19 cellular contexts compared by ENCODE assay signal in the genomic region with DNA sequence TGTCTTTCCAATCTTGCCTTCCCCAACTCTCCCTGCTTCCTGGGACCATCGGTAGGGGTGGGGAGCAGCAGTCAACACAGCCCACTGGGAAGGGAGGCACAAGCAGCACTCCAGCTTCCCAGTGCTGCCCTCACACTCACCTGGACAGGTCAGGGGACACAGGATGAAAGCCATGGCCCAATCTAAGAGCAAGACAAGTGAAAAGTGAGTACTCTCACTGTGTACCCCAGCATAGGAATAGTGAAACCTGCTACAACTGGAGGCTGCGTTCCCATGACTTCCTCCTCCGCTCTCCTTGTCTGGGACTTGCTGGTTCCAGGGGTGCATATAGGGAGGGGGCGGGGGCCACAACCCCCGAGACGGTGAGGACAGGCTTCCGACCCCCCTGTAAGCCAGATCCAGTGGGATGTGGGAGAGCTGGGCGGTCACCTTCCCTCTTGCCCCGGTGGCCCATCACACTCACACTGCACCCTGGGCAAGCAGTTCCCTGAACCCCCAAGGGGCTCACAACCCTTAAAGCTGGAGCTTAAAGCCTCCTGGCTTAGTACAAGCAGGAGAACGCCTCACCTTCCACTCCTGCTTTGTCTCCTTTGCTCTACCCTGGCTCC. TPM values are rescaled to one million over a fixed set of nuclear protein-coding genes. Genes with fewer than 3 reads are reported as not detected.
DNase-seq lines count a peak whose midpoint lies in the region; TF ChIP-seq lines count a peak whose summit lies in the region.
"Had no signal": no experiment of that assay in that cellular context is flagged by ENCODE, and none has a peak within 500 bp of the region (broad histone marks: within the 10 kb centered on the region; RNA-seq: fewer than 3 reads in every experiment).

No MANE protein-coding gene starts in this region.

- H3K27ac Mint-ChIP-seq in activated CD4-positive, alpha-beta T cell treated with anti-CD3 and anti-CD28 coated beads, Interleukin-2, amount 10 ng/mL, durations not matched to agents 24 days and 14 days, result peak overlapping the region; percentile 11
- H3K27ac Mint-ChIP-seq: activated naive CD8-positive, alpha-beta T cell treated with anti-CD3 and anti-CD28 coated beads, Interleukin-2, amount 10 ng/mL, durations not matched to agents 7 days and 5 days had no signal

- H3K4me3 Mint-ChIP-seq in activated CD4-positive, alpha-beta T cell treated with anti-CD3 and anti-CD28 coated beads, Interleukin-2, amount 10 ng/mL, durations not matched to agents 24 days and 14 days, result no peak overlapping the region
- H3K4me3 Mint-ChIP-seq: activated naive CD8-positive, alpha-beta T cell treated with anti-CD3 and anti-CD28 coated beads, Interleukin-2, amount 10 ng/mL, durations not matched to agents 7 days and 5 days; natural killer cell had no signal

- H3K36me3 ChIP-seq in Karpas-422 (ENCODE audit: insufficient read depth, low read length) (peaks cover 26% of the 10 kb centered on the region; the same call in 1 of the 2 replicates), spleen (peaks cover 2 to 68% (median 41%) of the 10 kb centered on the region in 6 donors)

- no peak overlapping the region for H3K9ac ChIP-seq in Karpas-422 (ENCODE audit: low read length)

- H3K4me2 ChIP-seq in Karpas-422 (ENCODE audit: low read depth, low read length, poor library complexity, severe bottlenecking), result no peak overlapping the region
- H3K4me2 ChIP-seq: smooth muscle cell had no signal

- peaks cover 41% of the 10 kb centered on the region for H3K36me3 Mint-ChIP-seq in activated CD4-positive, alpha-beta T cell treated with anti-CD3 and anti-CD28 coated beads, Interleukin-2, amount 10 ng/mL, durations not matched to agents 24 days and 14 days (ENCODE audit: low read depth)
- H3K36me3 Mint-ChIP-seq: natural killer cell had no signal

- WGBS in spleen, 5 donors, result 83 to 93% (median 89%) methylated on average over 10 of the region's 10 CpGs

- intact Hi-C loops in activated CD4-positive, alpha-beta T cell treated with anti-CD3 and anti-CD28 coated beads, Interleukin-2, amount 10 ng/mL, durations not matched to agents 24 days and 14 days (cut with micrococcal nuclease), result no loop called here
- intact Hi-C loops in spleen (cut with DNase I; ENCODE audit: low total_unique reads), result no loop called here

- no peak overlapping the region for H2AFZ ChIP-seq in Karpas-422 (ENCODE audit: low read length)

- DNase-seq in activated CD4-positive, alpha-beta T cell treated with anti-CD3 and anti-CD28 coated beads, Interleukin-2, amount 10 ng/mL, durations not matched to agents 24 days and 14 days, result no peak
- no peak for DNase-seq in activated CD4-positive, alpha-beta T cell treated with anti-CD3 and anti-CD28 coated beads, Interleukin-2, amount 50 U/mL, for 4 hours
- DNase-seq in Karpas-422 (no peak), spleen (peak; percentile 71), NCI-H2029 (lab: John Stamatoyannopoulos, UW) (no peak), NK-92 (lab: John Stamatoyannopoulos, UW; ENCODE audit: unreplicated experiment) (no peak), RKO (ENCODE audit: low spot score) (no peak)
- DNase-seq: 8988T; activated CD4-positive, alpha-beta T cell treated with anti-CD3 and anti-CD28 coated beads for 1 hour; activated CD8-positive, alpha-beta memory T cell treated with anti-CD3 and anti-CD28 coated beads, Interleukin-2, amount 50 U/mL, for 48 hours; activated naive CD8-positive, alpha-beta T cell treated with anti-CD3 and anti-CD28 coated beads, Interleukin-2, amount 10 ng/mL, durations not matched to agents 7 days and 5 days; effector CD8-positive, alpha-beta T cell; heart right ventricle; natural killer cell; upper lobe of right lung had no signal

- peak overlapping the region; percentile 84 for H3K27ac ChIP-seq in Karpas-422 (ENCODE audit: low read length)
- peak overlapping the region; percentile 29 for H3K27ac ChIP-seq in cingulate gyrus (ENCODE audit: low read depth, low read length)
- H3K27ac ChIP-seq in spleen, result peak overlapping the region in 4 of 8 donors; percentile 70 to 90 (median 87)
- H3K27ac ChIP-seq: C4-2B, prostate gland, upper lobe of right lung had no signal

- H3K9me3 ChIP-seq in Karpas-422 (ENCODE audit: low read length), result no peaks in the 10 kb centered on the region
- H3K9me3 ChIP-seq in spleen, result no peaks in the 10 kb centered on the region
- H3K9me3 ChIP-seq: heart right ventricle, prostate gland, upper lobe of right lung had no signal

- no peaks in the 10 kb centered on the region for H3K9me2 ChIP-seq in Karpas-422 (replicated peaks; ENCODE audit: insufficient read depth, low read length)

- H3K9me3 Mint-ChIP-seq in activated CD4-positive, alpha-beta T cell treated with anti-CD3 and anti-CD28 coated beads, Interleukin-2, amount 10 ng/mL, durations not matched to agents 24 days and 14 days, result no peaks in the 10 kb centered on the region
- H3K9me3 Mint-ChIP-seq: activated naive CD8-positive, alpha-beta T cell treated with anti-CD3 and anti-CD28 coated beads, Interleukin-2, amount 10 ng/mL, durations not matched to agents 7 days and 5 days; natural killer cell had no signal

- no peak overlapping the region for H3K4me3 ChIP-seq in Karpas-422 (ENCODE audit: low read length)
- no peak overlapping the region for H3K4me3 ChIP-seq in spleen
- H3K4me3 ChIP-seq: heart right ventricle, prostate gland, smooth muscle cell, upper lobe of right lung had no signal

- TF ChIP-seq POLR2A in spleen (IDR thresholded peaks at IDR 0.05), result no peak

- peaks cover 45% of the 10 kb centered on the region for H3K79me2 ChIP-seq in Karpas-422 (ENCODE audit: low read length)

- no peaks in the 10 kb centered on the region for H4K20me1 ChIP-seq in Karpas-422 (ENCODE audit: insufficient read depth, low read depth, low read length)

- H3K4me1 ChIP-seq in Karpas-422 (ENCODE audit: low read length) (peaks cover 45% of the 10 kb centered on the region), spleen (peaks cover 5 to 92% (median 52%) of the 10 kb centered on the region in 6 donors)
- H3K4me1 ChIP-seq: prostate gland had no signal

- H3K27me3 ChIP-seq in Karpas-422 (ENCODE audit: low read length) (no peaks in the 10 kb centered on the region), spleen (replicated peaks in 1 of 7) (no peaks in the 10 kb centered on the region)
- H3K27me3 ChIP-seq: heart right ventricle, upper lobe of right lung had no signal

- no peak for TF ChIP-seq CTCF in spleen (IDR thresholded peaks at IDR 0.05 in 8 of 11, conservative IDR thresholded peaks at IDR 0.05 in 3 of 11)

- no peaks in the 10 kb centered on the region for H3K27me3 Mint-ChIP-seq in activated CD4-positive, alpha-beta T cell treated with anti-CD3 and anti-CD28 coated beads, Interleukin-2, amount 10 ng/mL, durations not matched to agents 24 days and 14 days
- H3K27me3 Mint-ChIP-seq: activated naive CD8-positive, alpha-beta T cell treated with anti-CD3 and anti-CD28 coated beads, Interleukin-2, amount 10 ng/mL, durations not matched to agents 7 days and 5 days had no signal

- H3K4me1 Mint-ChIP-seq in activated CD4-positive, alpha-beta T cell treated with anti-CD3 and anti-CD28 coated beads, Interleukin-2, amount 10 ng/mL, durations not matched to agents 24 days and 14 days, result peaks cover 16% of the 10 kb centered on the region

RNA-seq across cellular contexts. Expression of gene SLC25A19, which starts 29.5 kb away (rescaled TPM):
- total RNA-seq in activated CD4-positive, alpha-beta T cell treated with anti-CD3 and anti-CD28 coated beads, Interleukin-2, amount 10 ng/mL, durations not matched to agents 24 days and 14 days, result 131 and 132 TPM in 2 replicates
- total RNA-seq in Karpas-422 (2014; rRNA removed; shearing (Covaris generic); ENCODE audit: low replicate concordance), result 36.5 and 43.1 TPM in 2 replicates
- 10 to 100 TPM; 12.4 to 32.5 (median 19.1) TPM for total RNA-seq in spleen
- 10 to 100 TPM; 18.5 to 21.2 (median 19.2) TPM for polyA plus RNA-seq in spleen

RNA-seq across cellular contexts. Expression of gene MIF4GD, which starts 47.7 kb away (rescaled TPM):
- total RNA-seq in activated CD4-positive, alpha-beta T cell treated with anti-CD3 and anti-CD28 coated beads, Interleukin-2, amount 10 ng/mL, durations not matched to agents 24 days and 14 days, result 45.9 and 48.7 TPM in 2 replicates
- 44.4 and 63.3 TPM in 2 replicates for total RNA-seq in Karpas-422 (2014; rRNA removed; shearing (Covaris generic); ENCODE audit: low replicate concordance)
- total RNA-seq in spleen, result 10 to 100 TPM; 27.1 to 47.3 (median 38.0) TPM
- 10 to 100 TPM; 28.2 to 38.0 (median 34.3) TPM for polyA plus RNA-seq in spleen

RNA-seq across cellular contexts. Expression of gene MRPS7, which starts 57.0 kb away (rescaled TPM):
- 121 and 127 TPM in 2 replicates for total RNA-seq in activated CD4-positive, alpha-beta T cell treated with anti-CD3 and anti-CD28 coated beads, Interleukin-2, amount 10 ng/mL, durations not matched to agents 24 days and 14 days
- total RNA-seq in Karpas-422 (2014; rRNA removed; shearing (Covaris generic); ENCODE audit: low replicate concordance), result 48.8 and 58.7 TPM in 2 replicates
- 10 to 100 TPM; 32.2 to 38.4 (median 35.1) TPM for total RNA-seq in spleen
- polyA plus RNA-seq in spleen, result 10 to 100 TPM; 39.1 to 62.7 (median 47.2) TPM

RNA-seq across cellular contexts. Expression of gene GGA3, which starts 57.3 kb away (rescaled TPM):
- 84.2 and 86.9 TPM in 2 replicates for total RNA-seq in activated CD4-positive, alpha-beta T cell treated with anti-CD3 and anti-CD28 coated beads, Interleukin-2, amount 10 ng/mL, durations not matched to agents 24 days and 14 days
- total RNA-seq in Karpas-422 (2014; rRNA removed; shearing (Covaris generic); ENCODE audit: low replicate concordance), result 23.4 and 45.1 TPM in 2 replicates
- 10 to 100 TPM; 38.0 to 73.7 (median 65.2) TPM for total RNA-seq in spleen
- 10 to 100 TPM; 14.1 to 37.9 (median 26.9) TPM for polyA plus RNA-seq in spleen
